1 cellular context compared by ENCODE assay signal in genomic region chr17:55768946-55769624, GRCh38.
TF ChIP-seq lines count a peak whose summit lies in the region.

No MANE protein-coding gene starts in this region.

TF ChIP-seq in K562, 482 proteins besides CTCF, POLR2A, EP300 and RAD21:
- TF ChIP-seq FOSL1 (tag; conservative IDR thresholded peaks at IDR 0.05) (no peak), CC2D1A (IDR thresholded peaks at IDR 0.05) (no peak), EHMT2 (IDR thresholded peaks at IDR 0.05) (no peak), ZNF277 (CRISPR knock-in tag; IDR thresholded peaks at IDR 0.05; ENCODE audit: borderline replicate concordance) (no peak), DPF2 (IDR thresholded peaks at IDR 0.05) (no peak), ZNF436 (CRISPR knock-in tag; IDR thresholded peaks at IDR 0.05) (no peak), ZC3H4 (CRISPR knock-in tag; IDR thresholded peaks at IDR 0.05; ENCODE audit: borderline replicate concordance) (no peak), NFIX (CRISPR knock-in tag; IDR thresholded peaks at IDR 0.05; ENCODE audit: low read depth) (no peak), RAD51 (IDR thresholded peaks at IDR 0.05; ENCODE audit: borderline replicate concordance, low read depth) (peak; percentile 19; the same call in 1 of the 2 replicates)
- TF ChIP-seq, protein P1, sequence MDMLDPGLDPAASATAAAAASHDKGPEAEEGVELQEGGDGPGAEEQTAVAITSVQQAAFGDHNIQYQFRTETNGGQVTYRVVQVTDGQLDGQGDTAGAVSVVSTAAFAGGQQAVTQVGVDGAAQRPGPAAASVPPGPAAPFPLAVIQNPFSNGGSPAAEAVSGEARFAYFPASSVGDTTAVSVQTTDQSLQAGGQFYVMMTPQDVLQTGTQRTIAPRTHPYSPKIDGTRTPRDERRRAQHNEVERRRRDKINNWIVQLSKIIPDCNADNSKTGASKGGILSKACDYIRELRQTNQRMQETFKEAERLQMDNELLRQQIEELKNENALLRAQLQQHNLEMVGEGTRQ (CRISPR knock-in tag; IDR thresholded peaks at IDR 0.05): 0 out of 2 replicates have a peak, but pooled peaks have one; percentile 17
- TF ChIP-seq, protein P2, sequence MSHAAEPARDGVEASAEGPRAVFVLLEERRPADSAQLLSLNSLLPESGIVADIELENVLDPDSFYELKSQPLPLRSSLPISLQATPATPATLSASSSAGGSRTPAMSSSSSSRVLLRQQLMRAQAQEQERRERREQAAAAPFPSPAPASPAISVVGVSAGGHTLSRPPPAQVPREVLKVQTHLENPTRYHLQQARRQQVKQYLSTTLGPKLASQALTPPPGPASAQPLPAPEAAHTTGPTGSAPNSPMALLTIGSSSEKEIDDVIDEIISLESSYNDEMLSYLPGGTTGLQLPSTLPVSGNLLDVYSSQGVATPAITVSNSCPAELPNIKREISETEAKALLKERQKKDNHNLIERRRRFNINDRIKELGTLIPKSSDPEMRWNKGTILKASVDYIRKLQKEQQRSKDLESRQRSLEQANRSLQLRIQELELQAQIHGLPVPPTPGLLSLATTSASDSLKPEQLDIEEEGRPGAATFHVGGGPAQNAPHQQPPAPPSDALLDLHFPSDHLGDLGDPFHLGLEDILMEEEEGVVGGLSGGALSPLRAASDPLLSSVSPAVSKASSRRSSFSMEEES (CRISPR knock-in tag; IDR thresholded peaks at IDR 0.05): peak; percentile 76
